ENCODE assay signal across 14 cellular contexts in genomic region chr12:94209240-94209639, GRCh38.
A peak's percentile ranks its signal among the peaks of the same experiment; 100 is the strongest.
DNase-seq lines count a peak whose midpoint lies in the region; ATAC-seq, FAIRE-seq and TF ChIP-seq lines count a peak whose summit lies in the region.
"Had no signal": no experiment of that assay in that cellular context is flagged by ENCODE, and none has a peak within 500 bp of the region (broad histone marks: within the 10 kb centered on the region; RNA-seq: fewer than 3 reads in every experiment).

No MANE protein-coding gene starts in this region.

- H2AFZ ChIP-seq in HepG2 (ENCODE audit: low read length) = no peak overlapping the region
- H2AFZ ChIP-seq in neural progenitor cell (replicated peaks) = no peak overlapping the region

- no peaks in the 10 kb centered on the region for H3K27me3 ChIP-seq in CD4-positive, CD25-positive, alpha-beta regulatory T cell (ENCODE audit: control insufficient read depth, insufficient read depth, low read length)
- H3K27me3 ChIP-seq in DOHH2 (ENCODE audit: control insufficient read depth, low read length) (no peaks in the 10 kb centered on the region), HepG2 (ENCODE audit: control insufficient read depth in 1 of 2, insufficient read depth in 2 of 2, low read length in 2 of 2) (no peaks in the 10 kb centered on the region), neural progenitor cell (no peaks in the 10 kb centered on the region)
- H3K27me3 ChIP-seq: suprapubic skin had no signal

- H3F3A ChIP-seq in DOHH2 (ENCODE audit: control insufficient read depth, insufficient read depth) (peaks cover 11% of the 10 kb centered on the region), neural progenitor cell (ENCODE audit: low read depth) (no peaks in the 10 kb centered on the region)

- H3K27ac ChIP-seq in CD4-positive, CD25-positive, alpha-beta regulatory T cell (ENCODE audit: insufficient read depth, low read length, poor library complexity, severe bottlenecking) = peak overlapping the region; percentile 92
- H3K27ac ChIP-seq in DOHH2 (ENCODE audit: low read depth, low read length) (no peak overlapping the region), HepG2 (ENCODE audit: extremely low read length, insufficient read depth, low read length) (no peak overlapping the region), neural progenitor cell (no peak overlapping the region)
- H3K27ac ChIP-seq: suprapubic skin had no signal

- no peaks in the 10 kb centered on the region for H3K27me3 Mint-ChIP-seq in CD4-positive, CD25-positive, alpha-beta regulatory T cell
- no peaks in the 10 kb centered on the region for H3K27me3 Mint-ChIP-seq in activated B cell treated with CpG ODN at 0.5 μM for 24 hours
- H3K27me3 Mint-ChIP-seq in neural progenitor cell (ENCODE audit: insufficient read depth, low read depth) = peaks cover 5% of the 10 kb centered on the region
- H3K27me3 Mint-ChIP-seq: naive thymus-derived CD8-positive, alpha-beta T cell had no signal

- no peak for TF ChIP-seq POLR2A in HepG2 (IDR thresholded peaks at IDR 0.05; ENCODE audit: insufficient read depth in 1 of 2, low read depth in 2 of 2, low read length in 2 of 2)

- no peak overlapping the region for H3K4me3 Mint-ChIP-seq in CD4-positive, CD25-positive, alpha-beta regulatory T cell
- H3K4me3 Mint-ChIP-seq in activated B cell treated with CpG ODN at 0.5 μM for 24 hours = no peak overlapping the region
- no peak overlapping the region for H3K4me3 Mint-ChIP-seq in neural progenitor cell

- peaks cover 8% of the 10 kb centered on the region for H3K36me3 Mint-ChIP-seq in CD4-positive, CD25-positive, alpha-beta regulatory T cell
- H3K36me3 Mint-ChIP-seq in activated B cell treated with CpG ODN at 0.5 μM for 24 hours (ENCODE audit: low read depth) (peaks cover 26% of the 10 kb centered on the region), neural progenitor cell (peaks cover 9% of the 10 kb centered on the region)

- 78% methylated on average over 8 of the region's 8 CpGs for WGBS in HepG2 (ENCODE audit: low lambda C conversion rate)

- DNase-seq in CD4-positive, CD25-positive, alpha-beta regulatory T cell = no peak
- DNase-seq in activated B cell treated with CpG ODN at 0.5 μM for 24 hours (no peak), HepG2 (ENCODE audit: low spot score) (no peak), neural progenitor cell (ENCODE audit: low spot score) (no peak)
- DNase-seq: activated gamma-delta T cell; GF-D8; naive thymus-derived CD8-positive, alpha-beta T cell; NCI-H146 had no signal

- H3K4me3 ChIP-seq in CD4-positive, CD25-positive, alpha-beta regulatory T cell (ENCODE audit: low read depth, low read length) = peak overlapping the region; percentile 77
- H3K4me3 ChIP-seq in DOHH2 (ENCODE audit: low read length) (no peak overlapping the region), HepG2 (replicated peaks in 1 of 3; ENCODE audit: insufficient read depth in 1 of 3, low read depth in 2 of 3, low read length in 3 of 3) (no peak overlapping the region), neural progenitor cell (no peak overlapping the region)
- H3K4me3 ChIP-seq: suprapubic skin had no signal

- in situ Hi-C loops in HepG2 (cut with HindIII; ENCODE audit: extremely low pct_ligation_motif_present, low pct_unique_long_range_greater_than_20kb) = no loop called here

- no peak for TF ChIP-seq RAD21 in HepG2 (CRISPR knock-in tag; IDR thresholded peaks at IDR 0.05)

- FAIRE-seq in HepG2 (lab: Jason Lieb, UNC) = no peak
- FAIRE-seq: HTR-8/SVneo, RCC 7860 had no signal

- TF ChIP-seq CTCF in DOHH2 (IDR thresholded peaks at IDR 0.05; ENCODE audit: low read depth, low read length, poor library complexity, severe bottlenecking) = no peak
- TF ChIP-seq CTCF in activated B cell treated with CpG ODN at 0.5 μM for 24 hours (IDR thresholded peaks at IDR 0.05) = no peak
- no peak for TF ChIP-seq CTCF in HepG2 (CRISPR knock-in tag; IDR thresholded peaks at IDR 0.05)
- no peak for TF ChIP-seq CTCF in neural progenitor cell (IDR thresholded peaks at IDR 0.05)

- H3K4me2 ChIP-seq in DOHH2 (ENCODE audit: low read length) (peak overlapping the region; percentile 81), HepG2 (ENCODE audit: low read depth, low read length) (no peak overlapping the region), neural progenitor cell (no peak overlapping the region)

- H3K9ac ChIP-seq in HepG2 (ENCODE audit: insufficient read depth, low read depth, low read length) (no peak overlapping the region), neural progenitor cell (no peak overlapping the region)

- no peaks in the 10 kb centered on the region for H3K9me2 ChIP-seq in DOHH2 (replicated peaks; ENCODE audit: control insufficient read depth, low read length)

- no TSS peak for BruUV-seq in HepG2 (replicated peaks; lab: Mats Ljungman, UMichigan)

- H3K79me2 ChIP-seq in DOHH2 (ENCODE audit: control insufficient read depth, low read length) = no peaks in the 10 kb centered on the region
- H3K79me2 ChIP-seq in HepG2 (ENCODE audit: insufficient read depth, low read length) = peaks cover 2% of the 10 kb centered on the region
- H3K79me2 ChIP-seq in neural progenitor cell (ENCODE audit: low read depth) = no peaks in the 10 kb centered on the region

- peaks cover 0 to 2% (median 0%) of the 10 kb centered on the region in 7 donors for H3K9me3 Mint-ChIP-seq in CD4-positive, CD25-positive, alpha-beta regulatory T cell
- H3K9me3 Mint-ChIP-seq in activated B cell treated with CpG ODN at 0.5 μM for 24 hours = no peaks in the 10 kb centered on the region
- H3K9me3 Mint-ChIP-seq in neural progenitor cell = peaks cover 2% of the 10 kb centered on the region

- CTCF ChIA-PET in activated B cell treated with CpG ODN at 0.5 μM for 24 hours (lab: Charles Lee) = interaction anchor here (0.8 to 1.9 kb wide), 4 partner anchors 12 to 75 kb away, joined by 3 to 8 read pairs (median 4); no protein-coding TSS in a partner anchor
- CTCF ChIA-PET in HepG2 (lab: Yijun Ruan, JAX; ENCODE audit: low intra/inter-chr PET ratio, low total read pairs) = no interaction called here

- H4K20me1 ChIP-seq in DOHH2 (ENCODE audit: control insufficient read depth, insufficient read depth, low read depth, low read length) (no peaks in the 10 kb centered on the region), HepG2 (ENCODE audit: insufficient read depth, low read length) (no peaks in the 10 kb centered on the region), neural progenitor cell (ENCODE audit: low read depth) (no peaks in the 10 kb centered on the region)

- H3K27ac Mint-ChIP-seq in CD4-positive, CD25-positive, alpha-beta regulatory T cell = peak overlapping the region in 2 of 3 donors; percentile 99
- peak overlapping the region; percentile 98 for H3K27ac Mint-ChIP-seq in activated B cell treated with CpG ODN at 0.5 μM for 24 hours
- no peak overlapping the region for H3K27ac Mint-ChIP-seq in neural progenitor cell

- POLR2A ChIA-PET in activated B cell treated with CpG ODN at 0.5 μM for 24 hours (lab: Charles Lee) (interaction anchor here (1.4 to 4.7 kb wide), 11 partner anchors 8 to 250 kb away, joined by 4 to 64 read pairs (median 13); partner anchors contain the start of genes CEP83 and PLXNC1), HepG2 (lab: Yijun Ruan, JAX) (interaction anchor here (1.0 kb wide), 1 partner anchor 8 kb away, joined by 4 read pairs; no protein-coding TSS in a partner anchor)

- no peaks in the 10 kb centered on the region for H3K36me3 ChIP-seq in CD4-positive, CD25-positive, alpha-beta regulatory T cell (ENCODE audit: control insufficient read depth, insufficient read depth, low read length)
- H3K36me3 ChIP-seq in DOHH2 (ENCODE audit: control insufficient read depth, low read length) (no peaks in the 10 kb centered on the region), HepG2 (replicated peaks in 1 of 2; ENCODE audit: control insufficient read depth in 1 of 2, insufficient read depth in 2 of 2, low read length in 2 of 2) (0 out of 5 replicates have a peak, but pooled peaks cover 1 to 11% of the 10 kb centered on the region in 2 experiments), neural progenitor cell (no peaks in the 10 kb centered on the region)
- H3K36me3 ChIP-seq: suprapubic skin had no signal

- no peak for TF ChIP-seq EP300 in HepG2 (IDR thresholded peaks at IDR 0.05; ENCODE audit: low read depth in 2 of 2, low read length in 2 of 2)
- TF ChIP-seq EP300 in HepG2 (CRISPR knock-in tag; IDR thresholded peaks at IDR 0.05; ENCODE audit: borderline replicate concordance) = no peak

- no peak for ATAC-seq in CD4-positive, CD25-positive, alpha-beta regulatory T cell (ENCODE audit: low read depth in 2 of 2)
- ATAC-seq in activated B cell treated with CpG ODN at 0.5 μM for 24 hours (ENCODE audit: low read depth) = no peak
- ATAC-seq in HepG2 = no peak
- ATAC-seq in HG02763 (IDR thresholded peaks at IDR 0.05; ENCODE audit: unreplicated experiment) = no peak
- no peak for ATAC-seq in HG03342 (IDR thresholded peaks at IDR 0.05; ENCODE audit: unreplicated experiment)
- ATAC-seq: naive thymus-derived CD8-positive, alpha-beta T cell had no signal

- H3K4me1 ChIP-seq in CD4-positive, CD25-positive, alpha-beta regulatory T cell (ENCODE audit: control insufficient read depth, insufficient read depth, low read length, poor library complexity, severe bottlenecking) = peaks cover 45% of the 10 kb centered on the region
- H3K4me1 ChIP-seq in DOHH2 (ENCODE audit: control insufficient read depth, low read length) = peaks cover 51% of the 10 kb centered on the region
- peaks cover 22% of the 10 kb centered on the region for H3K4me1 ChIP-seq in HepG2 (ENCODE audit: insufficient read depth, low read length)
- no peaks in the 10 kb centered on the region for H3K4me1 ChIP-seq in neural progenitor cell

- no peaks in the 10 kb centered on the region for H3K9me3 ChIP-seq in CD4-positive, CD25-positive, alpha-beta regulatory T cell (ENCODE audit: control insufficient read depth in 2 of 2, low read length in 2 of 2)
- H3K9me3 ChIP-seq in DOHH2 (ENCODE audit: control insufficient read depth, insufficient read depth, low read length) (no peaks in the 10 kb centered on the region), HepG2 (ENCODE audit: low read length) (no peaks in the 10 kb centered on the region), neural progenitor cell (ENCODE audit: low read depth) (no peaks in the 10 kb centered on the region)
- H3K9me3 ChIP-seq: suprapubic skin had no signal

- intact Hi-C loops in activated B cell treated with CpG ODN at 0.5 μM for 24 hours (cut with micrococcal nuclease) = loop anchor here (2.0 to 10.0 kb wide), 3 partner anchors 223 to 556 kb away; no protein-coding TSS in a partner anchor
- intact Hi-C loops in HepG2 (cut with micrococcal nuclease; ENCODE audit: unreplicated experiment) = no loop called here

- H3K4me1 Mint-ChIP-seq in CD4-positive, CD25-positive, alpha-beta regulatory T cell = peaks cover 42 to 55% (median 50%) of the 10 kb centered on the region in 4 donors
- H3K4me1 Mint-ChIP-seq in activated B cell treated with CpG ODN at 0.5 μM for 24 hours (peaks cover 63% of the 10 kb centered on the region), neural progenitor cell (peaks cover 6% of the 10 kb centered on the region)

TF ChIP-seq in HepG2, 621 proteins besides CTCF, POLR2A, EP300 and RAD21 (continues in another document):
- TF ChIP-seq HIVEP1 (CRISPR knock-in tag; IDR thresholded peaks at IDR 0.05) = no peak
